15 cellular contexts compared by ENCODE assay signal in genomic region chr19:53944933-53945332, GRCh38. TPM values are rescaled to one million over a fixed set of nuclear protein-coding genes. Genes with fewer than 3 reads are reported as not detected.
DNase-seq lines count a peak whose midpoint lies in the region; ATAC-seq and TF ChIP-seq lines count a peak whose summit lies in the region.
"Had no signal": no experiment of that assay in that cellular context is flagged by ENCODE, and none has a peak within 500 bp of the region (broad histone marks: within the 10 kb centered on the region; RNA-seq: fewer than 3 reads in every experiment).

No MANE protein-coding gene starts in this region.

- H3K9me3 ChIP-seq in ES-I3 (ENCODE audit: control insufficient read depth, insufficient read depth, low read length) (no peaks in the 10 kb centered on the region), H9 (ENCODE audit: control insufficient read depth, low read depth, low read length) (no peaks in the 10 kb centered on the region), Panc1 (ENCODE audit: control insufficient read depth, insufficient read depth, low read depth, low read length) (no peaks in the 10 kb centered on the region)
- H3K9me3 ChIP-seq in naive thymus-derived CD4-positive, alpha-beta T cell (ENCODE audit: control insufficient read depth in 2 of 3, low read length in 3 of 3), result peaks cover 0 to 5% (median 0%) of the 10 kb centered on the region in 3 experiments
- H3K9me3 ChIP-seq: Caco-2 had no signal

- H4K5ac ChIP-seq in H9 (ENCODE audit: insufficient read length, low read depth, low read length), result no peak overlapping the region

- H3K4me2 ChIP-seq in H9 (ENCODE audit: insufficient read depth, insufficient read length, low read length), result peak overlapping the region; percentile 32

- H3K4me1 ChIP-seq in ES-I3 (ENCODE audit: insufficient read depth, low read length) (no peaks in the 10 kb centered on the region), H9 (ENCODE audit: insufficient read depth, low read length) (peaks cover 4% of the 10 kb centered on the region; the same call in 1 of the 2 replicates), Panc1 (ENCODE audit: control insufficient read depth, insufficient read depth, low read length) (peaks cover 7% of the 10 kb centered on the region; the same call in 1 of the 2 replicates)
- H3K4me1 ChIP-seq in naive thymus-derived CD4-positive, alpha-beta T cell (ENCODE audit: control insufficient read depth in 2 of 2, insufficient read depth in 2 of 2, low read length in 2 of 2), result no peaks in the 10 kb centered on the region
- H3K4me1 ChIP-seq: Caco-2 had no signal

- BruUV-seq in Panc1 (replicated peaks; lab: Mats Ljungman, UMichigan), result no TSS peak

- H3K23ac ChIP-seq in H9 (ENCODE audit: insufficient read length, low read depth, low read length), result no peak overlapping the region

- no peaks in the 10 kb centered on the region for H3K79me2 ChIP-seq in H9 (ENCODE audit: insufficient read depth, low read length)

- no peak overlapping the region for H2AK5ac ChIP-seq in H9 (ENCODE audit: insufficient read length, low read length)

- H3K9ac ChIP-seq in ES-I3 (ENCODE audit: low read depth, low read length) (peak overlapping the region; percentile 58; the same call in 1 of the 2 replicates), H9 (ENCODE audit: extremely low read depth, insufficient read length, low read length) (no peak overlapping the region)

- H2BK120ac ChIP-seq in H9 (ENCODE audit: low read depth, low read length, poor library complexity, severe bottlenecking), result no peak overlapping the region

- H3K14ac ChIP-seq in H9 (ENCODE audit: insufficient read depth, low read length), result no peak overlapping the region

- in situ Hi-C loops in Panc1 (cut with HindIII; ENCODE audit: low pct_unique_long_range_greater_than_20kb, low sequenced_read_pairs), result no loop called here

- H4K8ac ChIP-seq in H9 (replicated peaks; ENCODE audit: insufficient read length, low read depth, low read length), result no peak overlapping the region

- peaks cover 3% of the 10 kb centered on the region for H3K27me3 Mint-ChIP-seq in H9 (ENCODE audit: low read depth)
- H3K27me3 Mint-ChIP-seq in endothelial cell (ENCODE audit: unreplicated experiment), result peaks cover 16% of the 10 kb centered on the region
- peaks cover 45 to 72% (median 63%) of the 10 kb centered on the region in 5 donors for H3K27me3 Mint-ChIP-seq in naive thymus-derived CD4-positive, alpha-beta T cell
- peaks cover 46% of the 10 kb centered on the region for H3K27me3 Mint-ChIP-seq in activated T-cell treated with anti-CD3 and anti-CD28 coated beads, Interleukin-2, amount 50 U/mL, for 72 hours (ENCODE audit: low read depth)

- WGBS in H9 (ENCODE audit: extremely low coverage, insufficient read length, low lambda C conversion rate), result no CpG with 5 or more reads among the region's 4 CpGs

- H3K36me3 ChIP-seq in ES-I3 (ENCODE audit: insufficient read depth, low read length) (no peaks in the 10 kb centered on the region), Panc1 (ENCODE audit: control insufficient read depth, insufficient read depth, low read length) (no peaks in the 10 kb centered on the region)
- no peaks in the 10 kb centered on the region for H3K36me3 ChIP-seq in naive thymus-derived CD4-positive, alpha-beta T cell (ENCODE audit: control insufficient read depth in 2 of 3, insufficient read depth in 3 of 3, low read length in 3 of 3)

- DNase-seq in H9 (no peak), Panc1 (ENCODE audit: low read depth, low spot score) (no peak), endothelial cell (ENCODE audit: low spot score) (no peak)
- no peak for DNase-seq in naive thymus-derived CD4-positive, alpha-beta T cell
- no peak for DNase-seq in activated T-cell treated with anti-CD3 and anti-CD28 coated beads, Interleukin-2, amount 50 U/mL, for 72 hours
- DNase-seq in stimulated activated naive CD8-positive, alpha-beta T cell treated with anti-CD3 and anti-CD28 coated beads, Interleukin-15, Interleukin-2, amounts not matched to agents 100 U/mL and 50 U/mL, for 24 hours, result no peak
- DNase-seq: AML-193; Caco-2; CD4-positive, alpha-beta T cell; KG1 had no signal

- intact Hi-C loops in Panc1 (cut with micrococcal nuclease; ENCODE audit: unreplicated experiment), result no loop called here
- intact Hi-C loops in naive thymus-derived CD4-positive, alpha-beta T cell (cut with micrococcal nuclease), result no loop called here

- no peak for ATAC-seq in Panc1
- no peak for ATAC-seq in naive thymus-derived CD4-positive, alpha-beta T cell
- no peak for ATAC-seq in HG02798 (IDR thresholded peaks at IDR 0.05; ENCODE audit: poor library complexity, unreplicated experiment)
- no peak for ATAC-seq in activated T-cell treated with anti-CD3 and anti-CD28 coated beads, Interleukin-2, amount 50 U/mL, for 72 hours (replicated peaks in 1 of 2)
- ATAC-seq in stimulated activated naive CD8-positive, alpha-beta T cell treated with anti-CD3 and anti-CD28 coated beads, Interleukin-15, Interleukin-2, amounts not matched to agents 100 U/mL and 50 U/mL, for 24 hours, result no peak

- H3K79me1 ChIP-seq in H9 (ENCODE audit: insufficient read depth, low read depth, low read length, poor library complexity, severe bottlenecking), result no peaks in the 10 kb centered on the region

- H4K91ac ChIP-seq in H9 (ENCODE audit: insufficient read length, low read depth, low read length), result no peak overlapping the region

- H3T11ph ChIP-seq in H9 (ENCODE audit: low read length), result no peak overlapping the region

- no peak overlapping the region for H3K4ac ChIP-seq in H9 (ENCODE audit: low read depth, low read length)

- H3K27ac ChIP-seq in H9 (ENCODE audit: insufficient read length, low read depth, low read length) (no peak overlapping the region), Panc1 (ENCODE audit: low read length) (0 out of 2 replicates have a peak overlapping the region, but pooled peaks have one; percentile 25)
- H3K27ac ChIP-seq in naive thymus-derived CD4-positive, alpha-beta T cell (ENCODE audit: low read depth, low read length), result no peak overlapping the region
- H3K27ac ChIP-seq: C4-2B had no signal

- CTCF ChIA-PET in Panc1 (lab: Charles Lee), result interaction anchor here (0.5 kb wide), 1 partner anchor 11 kb away, joined by 3 read pairs; no protein-coding TSS in a partner anchor
- CTCF ChIA-PET in naive thymus-derived CD4-positive, alpha-beta T cell (lab: Charles Lee), result no interaction called here

- TF ChIP-seq CTCF in H9 (conservative IDR thresholded peaks at IDR 0.05) (no peak), Panc1 (IDR thresholded peaks at IDR 0.05) (no peak), endothelial cell (IDR thresholded peaks at IDR 0.05; ENCODE audit: unreplicated experiment) (no peak)

- peak overlapping the region in 1 of 2 experiments; percentile 47; a peak in 1 of 4 replicates for H3K4me3 ChIP-seq in Panc1 (ENCODE audit: low read depth in 2 of 2, low read length in 2 of 2)
- H3K4me3 ChIP-seq in naive thymus-derived CD4-positive, alpha-beta T cell (ENCODE audit: low read length), result no peak overlapping the region

- no peak overlapping the region for H2BK20ac ChIP-seq in H9 (ENCODE audit: low read depth, low read length, poor library complexity, severe bottlenecking)

- POLR2A ChIA-PET in Panc1 (lab: Charles Lee), result interaction anchor here (0.5 kb wide), 1 partner anchor 46 kb away, joined by 4 read pairs; no protein-coding TSS in a partner anchor
- POLR2A ChIA-PET in naive thymus-derived CD4-positive, alpha-beta T cell (lab: Charles Lee), result no interaction called here

- no peak overlapping the region for H2BK5ac ChIP-seq in H9 (ENCODE audit: insufficient read length, low read length)

- no peak overlapping the region for H2BK15ac ChIP-seq in H9 (ENCODE audit: low read depth, low read length)

- H3K18ac ChIP-seq in H9 (ENCODE audit: insufficient read length, low read depth, low read length), result no peak overlapping the region

- H3K27me3 ChIP-seq in H9 (ENCODE audit: insufficient read depth, low read length) (no peaks in the 10 kb centered on the region), Panc1 (ENCODE audit: control insufficient read depth, insufficient read depth, low read length) (no peaks in the 10 kb centered on the region)
- peaks cover 0 to 5% of the 10 kb centered on the region in 2 donors for H3K27me3 ChIP-seq in naive thymus-derived CD4-positive, alpha-beta T cell (ENCODE audit: control insufficient read depth in 2 of 2, insufficient read depth in 2 of 2, low read length in 2 of 2)

- H2BK12ac ChIP-seq in H9 (ENCODE audit: insufficient read length, low read depth, low read length), result no peak overlapping the region

- H3K23me2 ChIP-seq in H9 (ENCODE audit: insufficient read length, low read depth, low read length, poor library complexity, severe bottlenecking), result peaks cover 19% of the 10 kb centered on the region

- no peak overlapping the region for H2AFZ ChIP-seq in H9 (ENCODE audit: low read length)

- H3K36me3 Mint-ChIP-seq in H9 (ENCODE audit: insufficient read depth in 1 of 3, low read depth in 3 of 3), result peaks cover 0 to 10% (median 8%) of the 10 kb centered on the region in 3 experiments; a peak in 5 of 7 replicates
- no peaks in the 10 kb centered on the region for H3K36me3 Mint-ChIP-seq in endothelial cell (ENCODE audit: low read depth, unreplicated experiment)
- peaks cover 0 to 4% (median 0%) of the 10 kb centered on the region in 5 donors for H3K36me3 Mint-ChIP-seq in naive thymus-derived CD4-positive, alpha-beta T cell
- peaks cover 0 to 2% of the 10 kb centered on the region in 2 donors for H3K36me3 Mint-ChIP-seq in activated T-cell treated with anti-CD3 and anti-CD28 coated beads, Interleukin-2, amount 50 U/mL, for 72 hours (ENCODE audit: insufficient read depth in 2 of 2)

- H3K4me1 Mint-ChIP-seq in H9 (peaks cover 20 to 34% of the 10 kb centered on the region in 2 experiments), endothelial cell (ENCODE audit: unreplicated experiment) (peaks cover 8% of the 10 kb centered on the region)
- H3K4me1 Mint-ChIP-seq in naive thymus-derived CD4-positive, alpha-beta T cell, result peaks cover 0 to 7% (median 0%) of the 10 kb centered on the region in 7 donors
- H3K4me1 Mint-ChIP-seq in activated T-cell treated with anti-CD3 and anti-CD28 coated beads, Interleukin-2, amount 50 U/mL, for 72 hours (ENCODE audit: low read depth), result peaks cover 6% of the 10 kb centered on the region
- H3K4me1 Mint-ChIP-seq: IgD-negative memory B cell had no signal

- no peaks in the 10 kb centered on the region; a peak in 2 of 5 replicates for H3K9me3 Mint-ChIP-seq in H9
- H3K9me3 Mint-ChIP-seq in endothelial cell (ENCODE audit: unreplicated experiment), result no peaks in the 10 kb centered on the region
- H3K9me3 Mint-ChIP-seq in naive thymus-derived CD4-positive, alpha-beta T cell, result peaks cover 0 to 18% (median 0%) of the 10 kb centered on the region in 11 donors
- H3K9me3 Mint-ChIP-seq in activated T-cell treated with anti-CD3 and anti-CD28 coated beads, Interleukin-2, amount 50 U/mL, for 72 hours, result no peaks in the 10 kb centered on the region
- H3K9me3 Mint-ChIP-seq: CD4-positive, alpha-beta T cell had no signal

- no peak overlapping the region for H3K56ac ChIP-seq in H9 (ENCODE audit: insufficient read length, low read depth, low read length)

- peak overlapping the region in 1 of 3 experiments; percentile 60; a peak in 2 of 7 replicates for H3K27ac Mint-ChIP-seq in H9
- no peak overlapping the region for H3K27ac Mint-ChIP-seq in endothelial cell (ENCODE audit: unreplicated experiment)
- H3K27ac Mint-ChIP-seq in naive thymus-derived CD4-positive, alpha-beta T cell, result no peak overlapping the region
- no peak overlapping the region for H3K27ac Mint-ChIP-seq in activated T-cell treated with anti-CD3 and anti-CD28 coated beads, Interleukin-2, amount 50 U/mL, for 72 hours
- H3K27ac Mint-ChIP-seq: CD4-positive, alpha-beta T cell; IgD-negative memory B cell had no signal

- H3K4me3 Mint-ChIP-seq in H9 (peak overlapping the region; percentile 58 to 76; a peak in 2 of 5 replicates), endothelial cell (ENCODE audit: unreplicated experiment) (peak overlapping the region; percentile 39)
- no peak overlapping the region for H3K4me3 Mint-ChIP-seq in naive thymus-derived CD4-positive, alpha-beta T cell
- no peak overlapping the region for H3K4me3 Mint-ChIP-seq in activated T-cell treated with anti-CD3 and anti-CD28 coated beads, Interleukin-2, amount 50 U/mL, for 72 hours
- H3K4me3 Mint-ChIP-seq: CD4-positive, alpha-beta T cell had no signal

- H4K20me1 ChIP-seq in H9 (ENCODE audit: control insufficient read depth, insufficient read depth, insufficient read length), result no peaks in the 10 kb centered on the region

RNA-seq across cellular contexts. Expression of gene CACNG8, which starts 17.8 kb away (rescaled TPM):
- total RNA-seq in H9 (2021), result 6.0 and 7.1 TPM in 2 replicates
- total RNA-seq in Panc1 (2021; ENCODE audit: unreplicated experiment), result 17.7 TPM
- 16.0 TPM for polyA plus RNA-seq in Panc1 (2012; ENCODE audit: insufficient read length)
- total RNA-seq in endothelial cell (ENCODE audit: unreplicated experiment), result 12.9 TPM
- under 1 TPM in 2 of 5 experiments, not detected in 3; 0.24 to 0.34 TPM for total RNA-seq in naive thymus-derived CD4-positive, alpha-beta T cell
- not detected for polyA plus RNA-seq in naive thymus-derived CD4-positive, alpha-beta T cell
- total RNA-seq in activated T-cell treated with anti-CD3 and anti-CD28 coated beads, Interleukin-2, amount 50 U/mL, for 72 hours, result under 1 TPM in 1 of 2 donors, not detected in 1; 0.02 TPM
- total RNA-seq: CD4-positive, alpha-beta T cell had no signal
- polyA plus RNA-seq: IgD-negative memory B cell had no signal

RNA-seq across cellular contexts. Expression of gene CACNG7, which starts 35.9 kb away (rescaled TPM):
- total RNA-seq in H9 (2021) (22.1 and 22.7 TPM in 2 replicates), Panc1 (2021; ENCODE audit: unreplicated experiment) (7.7 TPM), endothelial cell (ENCODE audit: unreplicated experiment) (0.51 TPM)
- 50.5 TPM for polyA plus RNA-seq in Panc1 (2012; ENCODE audit: insufficient read length)
- total RNA-seq in naive thymus-derived CD4-positive, alpha-beta T cell, result not detected
- polyA plus RNA-seq in naive thymus-derived CD4-positive, alpha-beta T cell, result not detected
- total RNA-seq in activated T-cell treated with anti-CD3 and anti-CD28 coated beads, Interleukin-2, amount 50 U/mL, for 72 hours, result not detected
- total RNA-seq: Caco-2; CD4-positive, alpha-beta T cell; HT-29 had no signal
- polyA plus RNA-seq: IgD-negative memory B cell had no signal

RNA-seq across cellular contexts. Expression of gene CACNG6, which starts 46.5 kb away (rescaled TPM):
- total RNA-seq in H9 (2021) (1.6 and 2.0 TPM in 2 replicates), Panc1 (2021; ENCODE audit: unreplicated experiment) (14.6 TPM), endothelial cell (ENCODE audit: unreplicated experiment) (0.21 TPM)
- polyA plus RNA-seq in Panc1 (2012; ENCODE audit: insufficient read length), result 20.6 TPM
- total RNA-seq in naive thymus-derived CD4-positive, alpha-beta T cell, result 1 to 10 TPM in 1 of 5 experiments, under 1 TPM in 1, not detected in 3; 0.42 to 1.9 TPM
- polyA plus RNA-seq in naive thymus-derived CD4-positive, alpha-beta T cell, result not detected
- not detected for total RNA-seq in activated T-cell treated with anti-CD3 and anti-CD28 coated beads, Interleukin-2, amount 50 U/mL, for 72 hours
- total RNA-seq: CD4-positive, alpha-beta T cell had no signal
- polyA plus RNA-seq: IgD-negative memory B cell had no signal

Comparison
In these comparisons a context has a peak if more than half of its experiments do, and no peak if none do; other contexts are left out.
1. H3K4me3 Mint-ChIP-seq: peak in H9 (2 of 2) and endothelial cell (single experiment); none in naive thymus-derived CD4-positive, alpha-beta T cell (0 of 10) and activated T-cell treated with anti-CD3 and anti-CD28 coated beads, Interleukin-2, amount 50 U/mL, for 72 hours (0 of 2).